ENCODE assay signal across 18 cellular contexts in the genomic region with DNA sequence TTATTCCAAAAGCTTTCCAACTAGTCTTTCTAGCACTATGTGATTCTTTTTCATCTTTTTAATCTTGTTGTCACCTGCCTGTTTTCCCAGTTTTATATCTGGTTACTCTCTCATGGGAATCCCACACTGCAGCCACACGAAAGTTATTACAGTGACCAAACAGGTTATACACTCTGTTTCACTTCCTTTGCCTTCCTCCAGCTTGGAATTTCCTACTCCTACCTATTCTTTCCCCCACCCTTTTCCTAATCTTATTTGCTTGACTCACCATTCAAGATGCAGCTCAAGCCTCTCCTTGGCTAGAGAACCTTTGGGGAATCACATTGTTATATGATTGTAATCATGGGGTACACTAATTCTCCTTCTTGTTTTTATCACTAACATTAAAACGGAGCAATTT. TPM values are rescaled to one million over a fixed set of nuclear protein-coding genes. Genes with fewer than 3 reads are reported as not detected.
DNase-seq lines count a peak whose midpoint lies in the region; ATAC-seq and TF ChIP-seq lines count a peak whose summit lies in the region.
"Had no signal": no experiment of that assay in that cellular context is flagged by ENCODE, and none has a peak within 500 bp of the region (broad histone marks: within the 10 kb centered on the region; RNA-seq: fewer than 3 reads in every experiment).

No MANE protein-coding gene starts in this region.

- no peak overlapping the region for H3K27ac ChIP-seq in RWPE2 (ENCODE audit: poor library complexity, severe bottlenecking)
- no peak overlapping the region for H3K27ac ChIP-seq in GM23338 (ENCODE audit: low read depth)
- H3K27ac ChIP-seq: SJSA1 had no signal

- H3K9me3 ChIP-seq in RWPE2 (ENCODE audit: severe bottlenecking): peaks cover 3% of the 10 kb centered on the region
- H3K9me3 ChIP-seq: BE2C, Caco-2, SJSA1 had no signal

- H2AFZ ChIP-seq in GM23338: no peak overlapping the region

- H3K27me3 ChIP-seq in RWPE2 (ENCODE audit: insufficient read depth, poor library complexity, severe bottlenecking) (no peaks in the 10 kb centered on the region), GM23338 (ENCODE audit: insufficient read depth) (no peaks in the 10 kb centered on the region)
- H3K27me3 ChIP-seq: BE2C, SJSA1 had no signal

- no peaks in the 10 kb centered on the region for H3K36me3 ChIP-seq in RWPE2 (ENCODE audit: low read depth)
- H3K36me3 ChIP-seq in GM23338 (ENCODE audit: insufficient read depth): no peaks in the 10 kb centered on the region
- H3K36me3 ChIP-seq: BE2C, SJSA1 had no signal

- no peaks in the 10 kb centered on the region for H3K36me3 Mint-ChIP-seq in activated naive CD4-positive, alpha-beta T cell treated with anti-CD3 and anti-CD28 coated beads, Interleukin-2, amount 50 U/mL, for 24 hours
- H3K36me3 Mint-ChIP-seq in activated naive CD4-positive, alpha-beta T cell treated with anti-CD3 and anti-CD28 coated beads, Interleukin-2, amount 50 U/mL, for 72 hours: peaks cover 0 to 18% of the 10 kb centered on the region in 2 donors
- no peaks in the 10 kb centered on the region for H3K36me3 Mint-ChIP-seq in GM23338 (ENCODE audit: low read depth)

- H4K20me1 ChIP-seq in GM23338 (replicated peaks; ENCODE audit: insufficient read depth): no peaks in the 10 kb centered on the region

- TF ChIP-seq CTCF in RWPE2 (IDR thresholded peaks at IDR 0.05; ENCODE audit: poor library complexity, severe bottlenecking) (no peak), GM23338 (conservative IDR thresholded peaks at IDR 0.05; ENCODE audit: low read depth in 2 of 2) (no peak)

- no peaks in the 10 kb centered on the region for H3K9me3 Mint-ChIP-seq in activated naive CD4-positive, alpha-beta T cell treated with anti-CD3 and anti-CD28 coated beads, Interleukin-2, amount 50 U/mL, for 24 hours
- peaks cover 0 to 14% of the 10 kb centered on the region in 2 donors for H3K9me3 Mint-ChIP-seq in activated naive CD4-positive, alpha-beta T cell treated with anti-CD3 and anti-CD28 coated beads, Interleukin-2, amount 50 U/mL, for 72 hours
- H3K9me3 Mint-ChIP-seq in GM23338: no peaks in the 10 kb centered on the region; the same call in 2 of the 3 replicates

- no peaks in the 10 kb centered on the region for H3F3A ChIP-seq in GM23338 (replicated peaks; ENCODE audit: low read depth)

- H3K4me3 Mint-ChIP-seq in activated naive CD4-positive, alpha-beta T cell treated with anti-CD3 and anti-CD28 coated beads, Interleukin-2, amount 50 U/mL, for 24 hours: no peak overlapping the region
- H3K4me3 Mint-ChIP-seq in GM23338: no peak overlapping the region
- H3K4me3 Mint-ChIP-seq: CD4-positive, alpha-beta T cell had no signal

- no peak overlapping the region for H3K4me2 ChIP-seq in GM23338

- H3K79me2 ChIP-seq in GM23338 (replicated peaks; ENCODE audit: insufficient read depth): no peaks in the 10 kb centered on the region

- H3K4me1 ChIP-seq in RWPE2 (ENCODE audit: insufficient read depth, poor library complexity, severe bottlenecking) (peaks cover 6% of the 10 kb centered on the region), GM23338 (ENCODE audit: insufficient read depth) (no peaks in the 10 kb centered on the region)
- H3K4me1 ChIP-seq: BE2C, SJSA1 had no signal

- H3K4me3 ChIP-seq in RWPE2 (ENCODE audit: severe bottlenecking) (no peak overlapping the region), GM23338 (no peak overlapping the region)
- H3K4me3 ChIP-seq: SJSA1 had no signal

- no peak for DNase-seq in activated naive CD4-positive, alpha-beta T cell treated with anti-CD3 and anti-CD28 coated beads, Interleukin-2, amount 50 U/mL, for 72 hours (ENCODE audit: low spot score in 2 of 2)
- DNase-seq in RWPE2 (ENCODE audit: low spot score) (no peak), kidney glomerular epithelial cell (lab: John Stamatoyannopoulos, UW) (peak; percentile 23), GM23338 (ENCODE audit: low spot score) (no peak), HPDE6-E6E7 (ENCODE audit: extremely low spot score) (no peak)
- DNase-seq: BE2C; Caco-2; CD4-positive, alpha-beta T cell; HCEC 1CT; KBM-7; NCI-H1105 treated with DMSO at 0.1 percent for 48 hours; NCI-H1694; NCI-H2081 treated with DMSO at 0.1 percent for 48 hours; NCI-H524 had no signal

- H3K27ac Mint-ChIP-seq in activated naive CD4-positive, alpha-beta T cell treated with anti-CD3 and anti-CD28 coated beads, Interleukin-2, amount 50 U/mL, for 24 hours: peak overlapping the region; percentile 52
- no peak overlapping the region for H3K27ac Mint-ChIP-seq in activated naive CD4-positive, alpha-beta T cell treated with anti-CD3 and anti-CD28 coated beads, Interleukin-2, amount 50 U/mL, for 72 hours
- no peak overlapping the region for H3K27ac Mint-ChIP-seq in GM23338
- H3K27ac Mint-ChIP-seq: CD4-positive, alpha-beta T cell had no signal

- 0 out of 2 replicates have a peak, but pooled peaks cover 6% of the 10 kb centered on the region for H3K9me2 ChIP-seq in GM23338 (ENCODE audit: insufficient read depth)

- ATAC-seq in activated naive CD4-positive, alpha-beta T cell treated with anti-CD3 and anti-CD28 coated beads, Interleukin-2, amount 50 U/mL, for 72 hours: no peak
- ATAC-seq in RWPE2 (ENCODE audit: low read depth): peak; percentile 58; the same call in 2 of the 3 replicates
- ATAC-seq in activated CD4-positive, CD25-positive, alpha-beta regulatory T cell treated with anti-CD3 and anti-CD28 coated beads, Interleukin-2, amount 50 U/mL, for 24 hours: no peak
- no peak for ATAC-seq in GM23338
- ATAC-seq: HepG2 had no signal

- H3K27me3 Mint-ChIP-seq in activated naive CD4-positive, alpha-beta T cell treated with anti-CD3 and anti-CD28 coated beads, Interleukin-2, amount 50 U/mL, for 24 hours: no peaks in the 10 kb centered on the region
- H3K27me3 Mint-ChIP-seq in GM23338 (ENCODE audit: insufficient read depth, low read depth, poor library complexity): no peaks in the 10 kb centered on the region
- H3K27me3 Mint-ChIP-seq: CD4-positive, alpha-beta T cell had no signal

- H3K4me1 Mint-ChIP-seq in activated naive CD4-positive, alpha-beta T cell treated with anti-CD3 and anti-CD28 coated beads, Interleukin-2, amount 50 U/mL, for 24 hours: no peaks in the 10 kb centered on the region
- H3K4me1 Mint-ChIP-seq in GM23338: no peaks in the 10 kb centered on the region; the same call in 2 of the 3 replicates

TF ChIP-seq in GM23338, 12 proteins besides CTCF, POLR2A, EP300 and RAD21 (continues in another document):
- TF ChIP-seq STAT1 (IDR thresholded peaks at IDR 0.05; ENCODE audit: unreplicated experiment): no peak
- no peak for TF ChIP-seq CREB1 (CRISPR knock-in tag; IDR thresholded peaks at IDR 0.05; ENCODE audit: low read depth)
- TF ChIP-seq, protein P1, sequence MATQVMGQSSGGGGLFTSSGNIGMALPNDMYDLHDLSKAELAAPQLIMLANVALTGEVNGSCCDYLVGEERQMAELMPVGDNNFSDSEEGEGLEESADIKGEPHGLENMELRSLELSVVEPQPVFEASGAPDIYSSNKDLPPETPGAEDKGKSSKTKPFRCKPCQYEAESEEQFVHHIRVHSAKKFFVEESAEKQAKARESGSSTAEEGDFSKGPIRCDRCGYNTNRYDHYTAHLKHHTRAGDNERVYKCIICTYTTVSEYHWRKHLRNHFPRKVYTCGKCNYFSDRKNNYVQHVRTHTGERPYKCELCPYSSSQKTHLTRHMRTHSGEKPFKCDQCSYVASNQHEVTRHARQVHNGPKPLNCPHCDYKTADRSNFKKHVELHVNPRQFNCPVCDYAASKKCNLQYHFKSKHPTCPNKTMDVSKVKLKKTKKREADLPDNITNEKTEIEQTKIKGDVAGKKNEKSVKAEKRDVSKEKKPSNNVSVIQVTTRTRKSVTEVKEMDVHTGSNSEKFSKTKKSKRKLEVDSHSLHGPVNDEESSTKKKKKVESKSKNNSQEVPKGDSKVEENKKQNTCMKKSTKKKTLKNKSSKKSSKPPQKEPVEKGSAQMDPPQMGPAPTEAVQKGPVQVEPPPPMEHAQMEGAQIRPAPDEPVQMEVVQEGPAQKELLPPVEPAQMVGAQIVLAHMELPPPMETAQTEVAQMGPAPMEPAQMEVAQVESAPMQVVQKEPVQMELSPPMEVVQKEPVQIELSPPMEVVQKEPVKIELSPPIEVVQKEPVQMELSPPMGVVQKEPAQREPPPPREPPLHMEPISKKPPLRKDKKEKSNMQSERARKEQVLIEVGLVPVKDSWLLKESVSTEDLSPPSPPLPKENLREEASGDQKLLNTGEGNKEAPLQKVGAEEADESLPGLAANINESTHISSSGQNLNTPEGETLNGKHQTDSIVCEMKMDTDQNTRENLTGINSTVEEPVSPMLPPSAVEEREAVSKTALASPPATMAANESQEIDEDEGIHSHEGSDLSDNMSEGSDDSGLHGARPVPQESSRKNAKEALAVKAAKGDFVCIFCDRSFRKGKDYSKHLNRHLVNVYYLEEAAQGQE (IDR thresholded peaks at IDR 0.05; ENCODE audit: unreplicated experiment): no peak
- TF ChIP-seq JUNB (IDR thresholded peaks at IDR 0.05; ENCODE audit: unreplicated experiment): no peak
- TF ChIP-seq ZNF331 (CRISPR knock-in tag; IDR thresholded peaks at IDR 0.05; ENCODE audit: low read depth): no peak

RNA-seq across cellular contexts. Expression of a gene that starts 13.4 kb away (rescaled TPM):
- total RNA-seq in activated naive CD4-positive, alpha-beta T cell treated with anti-CD3 and anti-CD28 coated beads, Interleukin-2, amount 50 U/mL, for 72 hours: 10 to 100 TPM; 56.9 to 81.0 TPM
- 39.7 and 41.2 TPM in 2 replicates for total RNA-seq in GM23338 (2014; rRNA removed; shearing (Covaris generic))
- 37.0 and 45.0 TPM in 2 replicates for polyA plus RNA-seq in GM23338 (2016; fragmentation: Nextera tagmentation; extraction: Ambion mirVana)
